ENCODE assay signal across 1 cellular context in the genomic region with DNA sequence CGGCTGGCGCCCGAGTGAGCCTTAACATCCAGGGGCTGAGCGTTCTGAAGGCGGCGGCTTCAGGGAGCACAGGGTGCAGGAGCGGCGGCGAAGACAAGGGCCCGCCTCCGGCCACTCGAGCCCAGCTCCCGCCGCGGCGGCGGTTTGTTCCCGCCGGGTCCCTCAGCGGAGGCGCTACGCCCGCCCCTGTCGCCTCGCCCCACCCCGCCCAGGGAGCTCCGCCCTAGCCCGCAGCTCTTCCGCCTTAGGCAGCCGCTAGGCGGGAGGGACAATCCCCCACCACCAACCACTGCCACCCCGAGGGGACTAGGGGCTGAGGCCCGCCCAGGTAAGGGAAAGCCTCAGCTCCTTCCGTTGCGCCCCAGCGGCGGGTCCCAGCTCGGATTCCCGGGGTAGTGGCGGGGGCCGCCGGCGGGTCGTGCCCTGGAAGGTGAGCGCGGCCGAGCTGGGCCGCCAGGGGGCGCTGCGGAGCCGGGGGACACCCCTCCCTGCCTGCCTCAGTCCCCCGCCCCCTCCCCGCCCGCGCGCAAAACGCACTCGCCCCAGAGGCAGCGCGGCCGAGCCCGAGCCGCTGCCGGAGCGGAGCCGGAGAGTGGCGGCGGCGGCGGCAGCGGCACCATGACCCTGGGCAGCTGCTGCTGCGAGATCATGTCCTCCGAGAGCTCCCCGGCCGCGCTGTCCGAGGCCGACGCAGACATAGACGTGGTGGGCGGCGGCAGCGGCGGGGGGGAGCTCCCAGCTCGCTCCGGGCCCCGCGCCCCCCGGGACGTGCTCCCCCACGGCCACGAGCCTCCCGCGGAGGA.
TF ChIP-seq lines count a peak whose summit lies in the region.

A gene (plus strand): TSS at position 527 of the 803 bp plus-strand sequence. CDS start 92 bp downstream, at position 619.

TF ChIP-seq in HCT116, 20 proteins besides CTCF, POLR2A, EP300 and RAD21 (continued from another document):
- TF ChIP-seq, protein P1, sequence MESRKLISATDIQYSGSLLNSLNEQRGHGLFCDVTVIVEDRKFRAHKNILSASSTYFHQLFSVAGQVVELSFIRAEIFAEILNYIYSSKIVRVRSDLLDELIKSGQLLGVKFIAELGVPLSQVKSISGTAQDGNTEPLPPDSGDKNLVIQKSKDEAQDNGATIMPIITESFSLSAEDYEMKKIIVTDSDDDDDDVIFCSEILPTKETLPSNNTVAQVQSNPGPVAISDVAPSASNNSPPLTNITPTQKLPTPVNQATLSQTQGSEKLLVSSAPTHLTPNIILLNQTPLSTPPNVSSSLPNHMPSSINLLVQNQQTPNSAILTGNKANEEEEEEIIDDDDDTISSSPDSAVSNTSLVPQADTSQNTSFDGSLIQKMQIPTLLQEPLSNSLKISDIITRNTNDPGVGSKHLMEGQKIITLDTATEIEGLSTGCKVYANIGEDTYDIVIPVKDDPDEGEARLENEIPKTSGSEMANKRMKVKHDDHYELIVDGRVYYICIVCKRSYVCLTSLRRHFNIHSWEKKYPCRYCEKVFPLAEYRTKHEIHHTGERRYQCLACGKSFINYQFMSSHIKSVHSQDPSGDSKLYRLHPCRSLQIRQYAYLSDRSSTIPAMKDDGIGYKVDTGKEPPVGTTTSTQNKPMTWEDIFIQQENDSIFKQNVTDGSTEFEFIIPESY (IDR thresholded peaks at IDR 0.05; ENCODE audit: extremely low read depth, insufficient replicate concordance, low read length) = no peak
TF ChIP-seq in HCT116: peak in this region for 9.
